17 cellular contexts compared by ENCODE assay signal in genomic region chr15:28184166-28184565, GRCh38.
"Had no signal": no experiment of that assay in that cellular context is flagged by ENCODE, and none has a peak within 500 bp of the region (broad histone marks: within the 10 kb centered on the region; RNA-seq: fewer than 3 reads in every experiment).

No MANE protein-coding gene starts in this region.

- H3K9ac ChIP-seq: parathyroid adenoma had no signal

- H3K9me3 ChIP-seq: testis, upper lobe of left lung had no signal

- ATAC-seq: natural killer cell; sciatic nerve; stimulated activated memory B cell treated with anti-CD40 and anti-IgM and Interleukin-4, amounts not matched to agents 10 μg/mL and 1 μg/mL and 100 μg/mL, for 72 hours had no signal

- H3K27ac ChIP-seq: parathyroid adenoma, SK-N-MC, testis, upper lobe of left lung had no signal

- H3K4me1 ChIP-seq: parathyroid adenoma, testis, upper lobe of left lung had no signal

- H2AFZ ChIP-seq: parathyroid adenoma had no signal

- H3K4me3 ChIP-seq: SK-N-MC, testis, upper lobe of left lung had no signal

- H3K27me3 ChIP-seq: testis, upper lobe of left lung had no signal

- DNase-seq: activated CD4-positive, alpha-beta T cell treated with anti-CD3 and anti-CD28 coated beads, Interleukin-2, amount 10 ng/mL, durations not matched to agents 7 days and 5 days; activated CD4-positive, CD25-positive, alpha-beta regulatory T cell; activated CD8-positive, alpha-beta memory T cell treated with anti-CD3 and anti-CD28 coated beads for 24 hours; activated CD8-positive, alpha-beta memory T cell treated with anti-CD3 and anti-CD28 coated beads, Interleukin-2, amount 50 U/mL, for 48 hours; activated effector memory CD4-positive, alpha-beta T cell treated with anti-CD3 and anti-CD28 coated beads, Interleukin-2, amount 50 U/mL, for 16 hours; activated naive CD4-positive, alpha-beta T cell treated with anti-CD3 and anti-CD28 coated beads, Interleukin-2, amount 50 U/mL, for 16 hours; activated T-cell treated with anti-CD3 and anti-CD28 coated beads, Interleukin-2, amount 50 U/mL, for 48 hours; caudate nucleus; mesendoderm; natural killer cell; stimulated activated CD4-positive, alpha-beta T cell treated with anti-CD3 and anti-CD28 coated beads, Interleukin-4, amount 100 ng/mL, for 4 hours; testis; upper lobe of left lung had no signal
